31 cellular contexts compared by ENCODE assay signal in the genomic region with DNA sequence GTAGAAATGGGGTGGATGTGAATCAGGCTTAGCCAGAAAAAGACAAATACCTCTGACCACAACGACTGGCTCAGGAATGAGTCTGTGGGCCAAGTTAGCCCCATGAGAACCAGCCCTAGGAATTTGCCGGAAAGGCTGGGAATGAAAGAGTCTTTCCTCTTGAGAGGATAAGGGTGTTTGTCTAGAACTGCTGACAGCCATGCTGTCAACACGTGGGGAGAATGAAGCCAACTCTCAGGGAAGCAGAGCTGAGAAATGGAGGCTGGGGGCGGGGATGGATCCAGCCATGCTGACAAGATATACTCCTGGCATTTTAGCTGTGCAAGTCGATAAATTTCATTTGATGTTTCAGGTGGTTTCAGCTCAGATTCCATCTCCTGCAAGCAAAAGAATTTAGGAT. TPM values are rescaled to one million over a fixed set of nuclear protein-coding genes. Genes with fewer than 3 reads are reported as not detected.
DNase-seq lines count a peak whose midpoint lies in the region; ATAC-seq, FAIRE-seq and TF ChIP-seq lines count a peak whose summit lies in the region.
"Had no signal": no experiment of that assay in that cellular context is flagged by ENCODE, and none has a peak within 500 bp of the region (broad histone marks: within the 10 kb centered on the region; RNA-seq: fewer than 3 reads in every experiment).

No MANE protein-coding gene starts in this region.

- no peaks in the 10 kb centered on the region for H3K9me3 ChIP-seq in left ventricle myocardium inferior (replicated peaks)
- H3K9me3 ChIP-seq in upper lobe of right lung, result no peaks in the 10 kb centered on the region
- H3K9me3 ChIP-seq: ascending aorta, colonic mucosa, esophagus squamous epithelium had no signal

- TF ChIP-seq CTCF in left ventricle myocardium inferior (IDR thresholded peaks at IDR 0.05; ENCODE audit: borderline replicate concordance) (no peak), brain microvascular endothelial cell (IDR thresholded peaks at IDR 0.05; ENCODE audit: low read depth, low read length, missing control alignments) (no peak), upper lobe of right lung (IDR thresholded peaks at IDR 0.05) (no peak), endothelial cell (IDR thresholded peaks at IDR 0.05; ENCODE audit: unreplicated experiment) (no peak)

- peaks cover 38% of the 10 kb centered on the region for H3K4me1 ChIP-seq in left ventricle myocardium inferior
- peaks cover 12% of the 10 kb centered on the region for H3K4me1 ChIP-seq in upper lobe of right lung
- H3K4me1 ChIP-seq: colonic mucosa had no signal

- peaks cover 4% of the 10 kb centered on the region for H3K27me3 Mint-ChIP-seq in endothelial cell (ENCODE audit: unreplicated experiment)

- no peak overlapping the region for H3K4me3 ChIP-seq in left ventricle myocardium inferior
- no peak overlapping the region for H3K4me3 ChIP-seq in brain microvascular endothelial cell (ENCODE audit: low read depth, low read length)
- H3K4me3 ChIP-seq in upper lobe of right lung, result no peak overlapping the region
- H3K4me3 ChIP-seq: ascending aorta, colonic mucosa, esophagus squamous epithelium, smooth muscle cell had no signal

- H3K4me1 Mint-ChIP-seq in endothelial cell (ENCODE audit: unreplicated experiment), result peaks cover 39% of the 10 kb centered on the region
- H3K4me1 Mint-ChIP-seq: B cell; stimulated activated effector memory CD8-positive, alpha-beta T cell treated with anti-CD3 and anti-CD28 coated beads, Interleukin-12 subunit alpha, Interleukin-12 subunit beta, amount 100 ng/mL, for 72 hours had no signal

- H3K4me3 Mint-ChIP-seq in endothelial cell (ENCODE audit: unreplicated experiment), result no peak overlapping the region
- H3K4me3 Mint-ChIP-seq: B cell; CD8-positive, alpha-beta memory T cell; effector memory CD8-positive, alpha-beta T cell; stimulated activated effector memory CD8-positive, alpha-beta T cell treated with anti-CD3 and anti-CD28 coated beads, Interleukin-12 subunit alpha, Interleukin-12 subunit beta, amount 100 ng/mL, for 72 hours had no signal

- H3K27ac Mint-ChIP-seq in endothelial cell (ENCODE audit: unreplicated experiment), result no peak overlapping the region
- H3K27ac Mint-ChIP-seq: activated naive CD4-positive, alpha-beta T cell treated with anti-CD3 and anti-CD28 coated beads, Interleukin-2, amount 50 U/mL, for 72 hours; activated T-helper 2 cell treated with anti-CD3 and anti-CD28 coated beads, Interferon-gamma antibody, Interleukin-2, Interleukin-4, amounts not matched to agents 10 μg/mL and 5 μg/mL and 100 μg/mL, durations not matched to agents 14 hours and 24 hours and 36 hours; B cell; CD8-positive, alpha-beta memory T cell; effector memory CD8-positive, alpha-beta T cell; stimulated activated effector memory CD8-positive, alpha-beta T cell treated with anti-CD3 and anti-CD28 coated beads, Interleukin-12 subunit alpha, Interleukin-12 subunit beta, amount 100 ng/mL, for 72 hours had no signal

- ATAC-seq in Right ventricle myocardium superior (ENCODE audit: poor library complexity), result peak; percentile 30
- peak; percentile 37 for ATAC-seq in upper lobe of right lung
- ATAC-seq: activated naive CD4-positive, alpha-beta T cell treated with anti-CD3 and anti-CD28 coated beads, Interleukin-2, amount 50 U/mL, for 72 hours; effector memory CD8-positive, alpha-beta T cell; stimulated activated effector memory CD8-positive, alpha-beta T cell treated with anti-CD3 and anti-CD28 coated beads, Interleukin-12 subunit alpha, Interleukin-12 subunit beta, amount 100 ng/mL, for 72 hours had no signal

- H3K36me3 ChIP-seq in left ventricle myocardium inferior, result no peaks in the 10 kb centered on the region
- H3K36me3 ChIP-seq in brain microvascular endothelial cell (replicated peaks), result no peaks in the 10 kb centered on the region
- no peaks in the 10 kb centered on the region for H3K36me3 ChIP-seq in upper lobe of right lung
- H3K36me3 ChIP-seq: ascending aorta, colonic mucosa, esophagus squamous epithelium had no signal

- DNase-seq in Right ventricle myocardium superior, result no peak
- no peak for DNase-seq in left ventricle myocardium inferior
- peak; percentile 65 for DNase-seq in brain microvascular endothelial cell
- peak; percentile 47 for DNase-seq in hepatic stellate cell (ENCODE audit: low spot score)
- DNase-seq in upper lobe of right lung, result no peak
- DNase-seq in RCC 7860 (ENCODE audit: low spot score), result no peak
- no peak for DNase-seq in endothelial cell (ENCODE audit: low spot score)
- DNase-seq in HUDEP-2 (lab: John Stamatoyannopoulos, UW; ENCODE audit: unreplicated experiment in 76 of 76), result no peak
- DNase-seq: activated CD4-positive, alpha-beta T cell treated with anti-CD3 and anti-CD28 coated beads, Interleukin-2, amount 50 U/mL, for 48 hours; activated CD4-positive, CD25-positive, alpha-beta regulatory T cell; activated CD8-positive, alpha-beta memory T cell treated with anti-CD3 and anti-CD28 coated beads, Interleukin-2, amount 50 U/mL, for 48 hours; CD8-positive, alpha-beta memory T cell; colonic mucosa; effector memory CD8-positive, alpha-beta T cell; esophagus squamous epithelium; GF-D8; GOT3; Kasumi-1; mesenchymal stem cell; NCI-H187; substantia nigra; T-helper 9 cell had no signal

- H3K27ac ChIP-seq in left ventricle myocardium inferior (replicated peaks) (no peak overlapping the region), brain microvascular endothelial cell (no peak overlapping the region), upper lobe of right lung (no peak overlapping the region)
- H3K27ac ChIP-seq: ascending aorta, colonic mucosa, RWPE1 had no signal

- FAIRE-seq in RCC 7860 (lab: Jason Lieb, UNC), result no peak

- intact Hi-C loops in Right ventricle myocardium superior (cut with DNase I), result no loop called here
- intact Hi-C loops in left ventricle myocardium inferior (cut with micrococcal nuclease), result no loop called here
- intact Hi-C loops in upper lobe of right lung (cut with DNase I), result no loop called here

- H3K27me3 ChIP-seq in left ventricle myocardium inferior (ENCODE audit: low read depth) (peaks cover 2% of the 10 kb centered on the region), brain microvascular endothelial cell (replicated peaks) (no peaks in the 10 kb centered on the region), upper lobe of right lung (no peaks in the 10 kb centered on the region)
- H3K27me3 ChIP-seq: ascending aorta, colonic mucosa had no signal

- H3K9me3 Mint-ChIP-seq in endothelial cell (ENCODE audit: unreplicated experiment), result peaks cover 3% of the 10 kb centered on the region
- H3K9me3 Mint-ChIP-seq: activated naive CD4-positive, alpha-beta T cell treated with anti-CD3 and anti-CD28 coated beads, Interleukin-2, amount 50 U/mL, for 72 hours; activated T-helper 2 cell treated with anti-CD3 and anti-CD28 coated beads, Interferon-gamma antibody, Interleukin-2, Interleukin-4, amounts not matched to agents 10 μg/mL and 5 μg/mL and 100 μg/mL, durations not matched to agents 14 hours and 24 hours and 36 hours; effector memory CD8-positive, alpha-beta T cell; stimulated activated effector memory CD8-positive, alpha-beta T cell treated with anti-CD3 and anti-CD28 coated beads, Interleukin-12 subunit alpha, Interleukin-12 subunit beta, amount 100 ng/mL, for 72 hours had no signal

- in situ Hi-C loops in brain microvascular endothelial cell (cut with HindIII; ENCODE audit: low pct_ligation_motif_present, low sequenced_read_pairs), result no loop called here

- H3K36me3 Mint-ChIP-seq in endothelial cell (ENCODE audit: low read depth, unreplicated experiment), result peaks cover 3% of the 10 kb centered on the region
- H3K36me3 Mint-ChIP-seq: activated naive CD4-positive, alpha-beta T cell treated with anti-CD3 and anti-CD28 coated beads, Interleukin-2, amount 50 U/mL, for 72 hours; CD8-positive, alpha-beta memory T cell; stimulated activated effector memory CD8-positive, alpha-beta T cell treated with anti-CD3 and anti-CD28 coated beads, Interleukin-12 subunit alpha, Interleukin-12 subunit beta, amount 100 ng/mL, for 72 hours had no signal

RNA-seq across cellular contexts. Expression of gene SLC6A1, which starts 10.6 kb away (rescaled TPM):
- total RNA-seq in Right ventricle myocardium superior (0.73 TPM), left ventricle myocardium inferior (0.77 TPM), upper lobe of right lung (0.84 TPM), endothelial cell (ENCODE audit: unreplicated experiment) (7.5 TPM)
- total RNA-seq: A172; activated naive CD4-positive, alpha-beta T cell treated with anti-CD3 and anti-CD28 coated beads, Interleukin-2, amount 50 U/mL, for 72 hours; activated T-helper 2 cell treated with anti-CD3 and anti-CD28 coated beads, Interferon-gamma antibody, Interleukin-2, Interleukin-4, amounts not matched to agents 10 μg/mL and 5 μg/mL and 100 μg/mL, durations not matched to agents 14 hours and 24 hours and 36 hours; B cell; CD8-positive, alpha-beta memory T cell; kidney epithelial cell had no signal

Comparison
In these comparisons a context has a peak if more than half of its experiments do, and no peak if none do; other contexts are left out.
1. DNase-seq: peak in brain microvascular endothelial cell (single experiment) and hepatic stellate cell (single experiment); none in Right ventricle myocardium superior (single experiment), left ventricle myocardium inferior (single experiment), upper lobe of right lung (single experiment), RCC 7860 (single experiment), endothelial cell (single experiment) and HUDEP-2 (0 of 76).